In the genomic region with DNA sequence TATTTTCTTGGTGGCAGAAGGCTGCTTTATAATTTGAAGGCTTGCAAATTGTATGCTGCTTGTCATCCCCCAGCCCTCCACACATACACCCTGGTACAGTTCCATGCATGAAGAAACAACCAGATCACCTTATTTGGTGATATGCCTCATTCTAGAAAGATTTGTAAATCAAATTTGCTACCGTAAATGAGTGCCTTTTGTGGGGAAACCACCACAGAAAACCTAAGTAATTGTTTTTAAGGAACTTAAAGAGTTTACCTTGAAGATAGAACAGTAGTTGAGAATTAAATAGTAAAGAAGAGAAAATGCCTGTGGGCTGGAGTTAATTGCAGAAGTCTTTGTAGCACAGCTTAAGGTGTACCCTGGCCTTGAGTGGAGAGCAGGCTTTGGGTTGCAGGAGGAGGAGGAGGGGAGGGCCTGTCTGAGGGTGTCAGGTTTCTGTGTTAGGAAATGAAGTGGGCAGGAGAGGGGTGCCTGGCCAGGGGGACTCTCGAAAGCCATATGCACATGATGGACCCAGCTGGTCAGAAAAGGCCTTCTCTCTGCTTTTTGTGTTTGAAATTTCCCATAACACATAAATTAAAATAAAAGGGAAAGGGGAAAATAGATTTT, we compare ENCODE assay signal across 14 cellular contexts. TPM values are rescaled to one million over a fixed set of nuclear protein-coding genes. Genes with fewer than 3 reads are reported as not detected.
DNase-seq lines count a peak whose midpoint lies in the region; ATAC-seq and TF ChIP-seq lines count a peak whose summit lies in the region.
"Had no signal": no experiment of that assay in that cellular context is flagged by ENCODE, and none has a peak within 500 bp of the region (broad histone marks: within the 10 kb centered on the region; RNA-seq: fewer than 3 reads in every experiment).

No MANE protein-coding gene starts in this region.

- H3K27ac Mint-ChIP-seq in naive B cell: peak overlapping the region; percentile 47 to 94 (median 80)

- no peaks in the 10 kb centered on the region for H3K27me3 ChIP-seq in HUES64 (ENCODE audit: insufficient read depth, low read length)

- no peak overlapping the region for H3K4me3 ChIP-seq in HUES64 (ENCODE audit: low read length)
- no peak overlapping the region for H3K4me3 ChIP-seq in astrocyte of the spinal cord (ENCODE audit: low read depth, low read length)
- H3K4me3 ChIP-seq: mucosa of descending colon had no signal

- 65% methylated on average over 2 of the region's 2 CpGs for WGBS in HUES64

- peak; percentile 54 for DNase-seq in ELF-1 (ENCODE audit: low read depth, low spot score)
- peak; percentile 20 for DNase-seq in astrocyte of the spinal cord (ENCODE audit: low read depth, low spot score)
- no peak for DNase-seq in naive B cell
- DNase-seq in putamen (ENCODE audit: low spot score): no peak
- DNase-seq in NCI-H128 (lab: John Stamatoyannopoulos, UW; ENCODE audit: unreplicated experiment): no peak
- no peak for DNase-seq in HUDEP-2 (lab: John Stamatoyannopoulos, UW; ENCODE audit: unreplicated experiment in 76 of 76)
- DNase-seq: activated T-cell treated with anti-CD3 and anti-CD28 coated beads for 4 hours; mucosa of descending colon; NK-92 treated with Interleukin-12 subunit alpha and Interleukin-12 subunit beta, amount 100 ng/mL, for 24 hours; stimulated activated CD8-positive, alpha-beta memory T cell treated with anti-CD3 and anti-CD28 coated beads, Interleukin-4, amount 100 ng/mL, for 48 hours; T-helper 2 cell had no signal

- H3K27ac ChIP-seq in HUES64 (ENCODE audit: low read depth, low read length): peak overlapping the region; percentile 80

- no peaks in the 10 kb centered on the region for H3K27me3 Mint-ChIP-seq in naive B cell
- H3K27me3 Mint-ChIP-seq: dendritic cell treated with granulocyte-macrophage colony-stimulating factor and Interleukin-4, amounts not matched to agents 40 ng/mL and 50 ng/mL, for 4 days had no signal

- H3K36me3 Mint-ChIP-seq in naive B cell: peaks cover 9 to 12% of the 10 kb centered on the region in 2 donors

- H3K4me3 Mint-ChIP-seq in naive B cell: peak overlapping the region in 4 of 8 donors; percentile 2 to 78 (median 47)
- H3K4me3 Mint-ChIP-seq: dendritic cell treated with granulocyte-macrophage colony-stimulating factor and Interleukin-4, amounts not matched to agents 40 ng/mL and 50 ng/mL, for 4 days had no signal

- peaks cover 40% of the 10 kb centered on the region for H3K36me3 ChIP-seq in HUES64 (ENCODE audit: insufficient read depth, low read length)

- H3K9ac ChIP-seq in HUES64 (ENCODE audit: low read depth, low read length): 0 out of 2 replicates have a peak overlapping the region, but pooled peaks have one; percentile 20

- H3K9me3 Mint-ChIP-seq in naive B cell: no peaks in the 10 kb centered on the region
- H3K9me3 Mint-ChIP-seq: dendritic cell treated with granulocyte-macrophage colony-stimulating factor and Interleukin-4, amounts not matched to agents 40 ng/mL and 50 ng/mL, for 4 days had no signal

- in situ Hi-C loops in astrocyte of the spinal cord (cut with HindIII; ENCODE audit: low sequenced_read_pairs): no loop called here

- ATAC-seq in naive B cell (ENCODE audit: low read depth in 2 of 2): peak in 1 of 2 donors; percentile 37
- ATAC-seq in GM21737 (IDR thresholded peaks at IDR 0.05; ENCODE audit: unreplicated experiment): no peak
- ATAC-seq: mucosa of descending colon had no signal

- H3K4me1 ChIP-seq in HUES64 (ENCODE audit: insufficient read depth, low read length): peaks cover 17% of the 10 kb centered on the region

- H3K4me1 Mint-ChIP-seq in naive B cell: peaks cover 37 to 93% (median 51%) of the 10 kb centered on the region in 3 donors

- TF ChIP-seq CTCF in astrocyte of the spinal cord (IDR thresholded peaks at IDR 0.05; ENCODE audit: low read depth, low read length): no peak

- no peaks in the 10 kb centered on the region for H3K9me3 ChIP-seq in HUES64 (ENCODE audit: insufficient read depth, low read depth, low read length)
- H3K9me3 ChIP-seq: mucosa of descending colon had no signal

RNA-seq across cellular contexts. Expression of a gene that starts 6.9 kb away (rescaled TPM):
- 61.9 TPM for polyA plus RNA-seq in HUES64 (2013, experiment 1 of 2)
- polyA plus RNA-seq in HUES64 (2013, experiment 2 of 2): 58.2 TPM
- 100 to 1,000 TPM in 2 of 6 donors, 10 to 100 TPM in 4; 76.0 to 103 (median 98.8) TPM for polyA plus RNA-seq in naive B cell (ENCODE audit: low read depth in 6 of 6)

RNA-seq across cellular contexts. Expression of a gene that starts 59.0 kb away (rescaled TPM):
- polyA plus RNA-seq in HUES64 (2013, experiment 1 of 2): 9.2 TPM
- polyA plus RNA-seq in HUES64 (2013, experiment 2 of 2): 8.8 TPM
- polyA plus RNA-seq in naive B cell (ENCODE audit: low read depth in 6 of 6): 10 to 100 TPM in 1 of 6 donors, 1 to 10 TPM in 5; 3.4 to 13.9 (median 5.6) TPM

Comparison
In these comparisons a context has a peak if more than half of its experiments do, and no peak if none do; other contexts are left out.
1. DNase-seq: peak in ELF-1 (single experiment) and astrocyte of the spinal cord (single experiment); none in naive B cell (single experiment), putamen (single experiment), NCI-H128 (single experiment) and HUDEP-2 (0 of 76).